In genomic region chr6:135183532-135184440, GRCh38 we compare ENCODE assay signal across 8 cellular contexts. TPM values are rescaled to one million over a fixed set of nuclear protein-coding genes. Genes with fewer than 3 reads are reported as not detected.
DNase-seq lines count a peak whose midpoint lies in the region; ATAC-seq, FAIRE-seq and TF ChIP-seq lines count a peak whose summit lies in the region.

No MANE protein-coding gene starts in this region.

- H3K4me3 Mint-ChIP-seq in MCF 10A (ENCODE audit: unreplicated experiment): peak overlapping the region; percentile 69

- peak overlapping the region; percentile 97 for H3K4me3 ChIP-seq in NB4 (ENCODE audit: low read depth, low read length)
- peak overlapping the region; percentile 36 to 55 for H3K4me3 ChIP-seq in left lung

- no peak overlapping the region for H3K27ac Mint-ChIP-seq in MCF 10A (ENCODE audit: low read depth, unreplicated experiment)

- H3K4me1 ChIP-seq in left lung: peaks cover 0 to 41% of the 10 kb centered on the region in 2 donors

- no peak for DNase-seq in GM12891 (ENCODE audit: insufficient read length, low spot score)
- DNase-seq in NB4 (ENCODE audit: low read depth): peak; percentile 95
- peak; percentile 81 for DNase-seq in UCSD-AML1 (lab: John Stamatoyannopoulos, UW; ENCODE audit: unreplicated experiment)
- DNase-seq in MCF 10A (ENCODE audit: unreplicated experiment): peak; percentile 43
- DNase-seq in left lung: peak; percentile 53 to 84
- peak; percentile 59 for DNase-seq in stimulated activated CD8-positive, alpha-beta memory T cell treated with anti-CD3 and anti-CD28 coated beads, Interleukin-12 subunit alpha, Interleukin-12 subunit beta, amount 100 ng/mL, for 1 hour (ENCODE audit: low read depth)
- no peak for DNase-seq in epidermal melanocyte (ENCODE audit: insufficient read length, low spot score)

- H3K4me1 Mint-ChIP-seq in MCF 10A (ENCODE audit: insufficient read depth, unreplicated experiment): peaks cover 10% of the 10 kb centered on the region

- FAIRE-seq in GM12891 (lab: Jason Lieb, UNC): peak; percentile 97

- no peaks in the 10 kb centered on the region for H3K9me3 Mint-ChIP-seq in MCF 10A (ENCODE audit: unreplicated experiment)

- TF ChIP-seq CTCF in NB4 (IDR thresholded peaks at IDR 0.05; ENCODE audit: low read depth, low read length): peak; percentile 78
- TF ChIP-seq CTCF in MCF 10A (IDR thresholded peaks at IDR 0.05; ENCODE audit: unreplicated experiment): peak; percentile 17
- TF ChIP-seq CTCF in left lung (IDR thresholded peaks at IDR 0.05): peak; percentile 33 to 45

- no peaks in the 10 kb centered on the region for H3K27me3 Mint-ChIP-seq in MCF 10A (ENCODE audit: insufficient read depth, unreplicated experiment)

- intact Hi-C loops in MCF 10A (cut with micrococcal nuclease): no loop called here
- intact Hi-C loops in left lung (cut with DNase I): no loop called here

- H3K27ac ChIP-seq in left lung: peak overlapping the region in 1 of 2 donors; percentile 46

- ATAC-seq in HG02588 (IDR thresholded peaks at IDR 0.05; ENCODE audit: unreplicated experiment): peak; percentile 30
- peak; percentile 58 for ATAC-seq in left lung

- TF ChIP-seq POLR2A in GM12891 (IDR thresholded peaks at IDR 0.05; ENCODE audit: low read depth, low read length) (peak; percentile 58; the same call in 1 of the 2 replicates), NB4 (IDR thresholded peaks at IDR 0.05; ENCODE audit: extremely low read depth, insufficient read length) (peak; percentile 41)

- peaks cover 22 to 45% of the 10 kb centered on the region in 2 donors for H3K27me3 ChIP-seq in left lung

- no peaks in the 10 kb centered on the region for H3K9me3 ChIP-seq in left lung

- no TSS peak for BruUV-seq in MCF 10A (replicated peaks; lab: Mats Ljungman, UMichigan)

- no peaks in the 10 kb centered on the region for H3K36me3 ChIP-seq in left lung

- CTCF ChIA-PET in MCF 10A (lab: Yijun Ruan, JAX): interaction anchor here (0.5 to 0.9 kb wide), 3 partner anchors 12 to 1038 kb away, joined by 3 to 4 read pairs (median 4); no protein-coding TSS in a partner anchor

- peaks cover 6% of the 10 kb centered on the region for H3K36me3 Mint-ChIP-seq in MCF 10A (ENCODE audit: insufficient read depth, unreplicated experiment)

- POLR2A ChIA-PET in MCF 10A (lab: Yijun Ruan, JAX): interaction anchor here (0.7 kb wide), 1 partner anchor 15 kb away, joined by 3 read pairs; no protein-coding TSS in a partner anchor

TF ChIP-seq in GM12891, 5 proteins besides CTCF, POLR2A, EP300 and RAD21:
- peak; percentile 9 for TF ChIP-seq POLR2AphosphoS5 (IDR thresholded peaks at IDR 0.05; ENCODE audit: low read depth, low read length)
- TF ChIP-seq PAX5 (IDR thresholded peaks at IDR 0.05; ENCODE audit: insufficient read depth, low read length, severe bottlenecking): no peak
- peak; percentile 91 for TF ChIP-seq SPI1 (IDR thresholded peaks at IDR 0.05; ENCODE audit: low read depth, low read length)
- TF ChIP-seq POU2F2 (IDR thresholded peaks at IDR 0.05; ENCODE audit: low read depth, low read length): no peak; the same call in none of the 2 replicates
- no peak for TF ChIP-seq TAF1 (IDR thresholded peaks at IDR 0.05; ENCODE audit: low read depth, low read length)

RNA-seq across cellular contexts. Expression of gene MYB, which starts 2.7 kb away (rescaled TPM):
- 18.5 TPM for polyA plus RNA-seq in GM12891 (2012; ENCODE audit: low read depth, missing spikeins)
- total RNA-seq in MCF 10A (2022): not detected in 2 replicates
- 1 to 10 TPM; 1.3 to 2.5 TPM for total RNA-seq in left lung

Comparison
In these comparisons a context has a peak if more than half of its experiments do, and no peak if none do; other contexts are left out.
1. DNase-seq: peak in NB4 (single experiment), UCSD-AML1 (single experiment), MCF 10A (single experiment), left lung (2 of 2) and stimulated activated CD8-positive, alpha-beta memory T cell treated with anti-CD3 and anti-CD28 coated beads, Interleukin-12 subunit alpha, Interleukin-12 subunit beta, amount 100 ng/mL, for 1 hour (single experiment); none in GM12891 (single experiment) and epidermal melanocyte (single experiment).
2. CTCF ChIP-seq: peak in every context shown above with its lines; median percentile 78 in NB4; 39 in left lung; 17 in MCF 10A.